ENCODE assay signal across 9 cellular contexts in genomic region chr17:66898536-66898935, GRCh38.
"Had no signal": no experiment of that assay in that cellular context is flagged by ENCODE, and none has a peak within 500 bp of the region (broad histone marks: within the 10 kb centered on the region; RNA-seq: fewer than 3 reads in every experiment).

No MANE protein-coding gene starts in this region.

- FAIRE-seq: H54, K562 had no signal

- H3K27ac Mint-ChIP-seq: HFFc6 had no signal

- DNase-seq: GM23248, GOT3, HFFc6, IMR-90 had no signal

- H3K9me3 ChIP-seq: HAP-1 had no signal

- H3K9me3 Mint-ChIP-seq: HFFc6 had no signal

- H3K4me1 ChIP-seq: HAP-1 had no signal

- H3K4me3 Mint-ChIP-seq: HFFc6 had no signal

- H3K36me3 ChIP-seq: HAP-1 had no signal

- H3K27ac ChIP-seq: GM23248, HL-60 had no signal

- H3K9ac ChIP-seq: GM23248 had no signal

- H2AFZ ChIP-seq: GM23248 had no signal

- H3K4me3 ChIP-seq: GM23248, HAP-1, K562 had no signal

- ATAC-seq: HCT116, K562 had no signal
